In the genomic region with DNA sequence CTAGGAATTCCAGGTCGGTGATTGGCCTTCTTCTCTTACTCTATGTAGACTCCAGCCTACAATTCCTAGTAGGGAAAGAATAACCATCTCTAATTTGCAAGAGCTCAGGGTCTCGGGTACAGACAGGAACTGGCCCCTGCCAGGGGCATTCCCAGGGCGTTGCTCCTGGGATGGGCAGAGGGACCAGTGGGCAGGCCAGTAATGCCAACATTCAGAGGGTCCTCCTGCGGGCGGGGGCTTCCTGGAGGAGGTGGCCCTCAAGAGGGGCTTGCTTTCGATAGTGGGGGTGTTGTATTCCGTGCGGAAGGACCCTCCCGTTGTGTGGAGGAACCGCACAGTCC, we compare ENCODE assay signal across 1 cellular context.
TF ChIP-seq lines count a peak whose summit lies in the region.

No MANE protein-coding gene starts in this region.

TF ChIP-seq in K562, 482 proteins besides CTCF, POLR2A, EP300 and RAD21 (continued from another document):
- no peak for TF ChIP-seq SRSF3 (IDR thresholded peaks at IDR 0.05; ENCODE audit: insufficient read depth, low read length)
- no peak for TF ChIP-seq CXXC5 (CRISPR knock-in tag; IDR thresholded peaks at IDR 0.05)
- no peak for TF ChIP-seq SP1 (CRISPR knock-in tag; IDR thresholded peaks at IDR 0.05)
- no peak for TF ChIP-seq SPI1 (IDR thresholded peaks at IDR 0.05; ENCODE audit: borderline replicate concordance, low read depth, low read length)
- no peak for TF ChIP-seq TAL1 (IDR thresholded peaks at IDR 0.05)
- TF ChIP-seq ZNF263 (CRISPR knock-in tag; IDR thresholded peaks at IDR 0.05; ENCODE audit: borderline replicate concordance) = no peak
- TF ChIP-seq ZSCAN32 (CRISPR knock-in tag; IDR thresholded peaks at IDR 0.05) = no peak
